ENCODE assay signal across 9 cellular contexts in genomic region chr5:177546262-177546741, GRCh38. TPM values are rescaled to one million over a fixed set of nuclear protein-coding genes. Genes with fewer than 3 reads are reported as not detected.
DNase-seq lines count a peak whose midpoint lies in the region; ATAC-seq, FAIRE-seq and TF ChIP-seq lines count a peak whose summit lies in the region.
"Had no signal": no experiment of that assay in that cellular context is flagged by ENCODE, and none has a peak within 500 bp of the region (broad histone marks: within the 10 kb centered on the region; RNA-seq: fewer than 3 reads in every experiment).

No MANE protein-coding gene starts in this region.

- H2BK20ac ChIP-seq in IMR-90 (ENCODE audit: low read depth, low read length) = peak overlapping the region; percentile 92

- CTCF ChIA-PET in IMR-90 (lab: Yijun Ruan, JAX) = interaction anchor here (0.6 to 1.8 kb wide), 6 partner anchors 9 to 1624 kb away, joined by 3 to 10 read pairs (median 4); partner anchors contain the start of gene B4GALT7

- H3K4me1 ChIP-seq in IMR-90 (ENCODE audit: control insufficient read depth, insufficient read depth, low read length) = peaks cover 21% of the 10 kb centered on the region
- peaks cover 0 to 28% of the 10 kb centered on the region in 2 donors for H3K4me1 ChIP-seq in thyroid gland

- H3K4me2 ChIP-seq in IMR-90 (ENCODE audit: low read depth, low read length) = no peak overlapping the region; the same call in 1 of the 2 replicates

- peak overlapping the region in 1 of 2 experiments; percentile 62; a peak in 2 of 4 replicates for H4K8ac ChIP-seq in IMR-90 (ENCODE audit: low read depth in 2 of 2, low read length in 2 of 2)

- H3K9me1 ChIP-seq in IMR-90 (ENCODE audit: insufficient read depth, low read length) = peaks cover 23% of the 10 kb centered on the region

- peak overlapping the region; percentile 63; the same call in 1 of the 2 replicates for H3K18ac ChIP-seq in IMR-90 (ENCODE audit: low read depth, low read length)

- H3K27ac ChIP-seq in IMR-90 (ENCODE audit: insufficient read depth, low read length) = peak overlapping the region; percentile 97
- H3K27ac ChIP-seq in brain microvascular endothelial cell = peak overlapping the region; percentile 99
- H3K27ac ChIP-seq in thyroid gland = peak overlapping the region in 2 of 3 donors; percentile 61 to 67

- H3K36me3 ChIP-seq in IMR-90 (ENCODE audit: control insufficient read depth, insufficient read depth, low read length) (peaks cover 3% of the 10 kb centered on the region; the same call in 1 of the 2 replicates), brain microvascular endothelial cell (replicated peaks) (no peaks in the 10 kb centered on the region), thyroid gland (no peaks in the 10 kb centered on the region)

- peaks cover 50% of the 10 kb centered on the region for H4K20me1 ChIP-seq in IMR-90 (ENCODE audit: insufficient read depth, low read length)

- H3K14ac ChIP-seq in IMR-90 (replicated peaks; ENCODE audit: low read depth, low read length) = peak overlapping the region; percentile 54; the same call in 1 of the 2 replicates

- peak overlapping the region; percentile 84 for H2BK120ac ChIP-seq in IMR-90 (ENCODE audit: low read depth, low read length)

- TF ChIP-seq RAD21 in IMR-90 (IDR thresholded peaks at IDR 0.05; ENCODE audit: low read length) = no peak; the same call in 1 of the 2 replicates

- H3K9ac ChIP-seq in IMR-90 (ENCODE audit: low read depth, low read length) = no peak overlapping the region

- peak overlapping the region; percentile 31; the same call in 2 of the 3 replicates for H2BK15ac ChIP-seq in IMR-90 (ENCODE audit: low read depth, low read length)

- H3K79me1 ChIP-seq in IMR-90 (ENCODE audit: low read depth in 1 of 2, low read length in 2 of 2) = peaks cover 21 to 73% of the 10 kb centered on the region in 2 experiments

- H3K4ac ChIP-seq in IMR-90 (ENCODE audit: low read depth, low read length) = peak overlapping the region; percentile 82

- peak overlapping the region; percentile 5; the same call in 1 of the 2 replicates for H3K23ac ChIP-seq in IMR-90 (ENCODE audit: low read depth, low read length)

- no peak overlapping the region for H4K5ac ChIP-seq in IMR-90 (ENCODE audit: low read depth, low read length)

- no peak for FAIRE-seq in GM19239 (lab: Jason Lieb, UNC)

- no CpG with 5 or more reads among the region's 1 CpG for WGBS in IMR-90 (ENCODE audit: extremely low coverage in 2 of 2, insufficient read length in 1 of 2), 2 experiments
- WGBS in thyroid gland, 2 donors = 88 to 100% methylated on average over 1 of the region's 1 CpG

- peak; percentile 93 for DNase-seq in AG08395 (ENCODE audit: low spot score)
- peak; percentile 99 for DNase-seq in IMR-90
- DNase-seq in brain microvascular endothelial cell = peak; percentile 94
- DNase-seq in kidney tubule cell (ENCODE audit: low spot score) = peak; percentile 87
- DNase-seq in thyroid gland = no peak
- no peak for DNase-seq in activated CD4-positive, alpha-beta T cell treated with anti-CD3 and anti-CD28 coated beads, Interleukin-2, amount 50 U/mL, for 4 hours
- DNase-seq in GM19239 (ENCODE audit: insufficient read length, low spot score) = no peak
- DNase-seq: activated naive CD8-positive, alpha-beta T cell treated with anti-CD3 and anti-CD28 coated beads, Interleukin-2, amount 10 ng/mL, durations not matched to agents 7 days and 5 days had no signal

- H2AFZ ChIP-seq in IMR-90 (replicated peaks; ENCODE audit: low read length, poor library complexity) = peak overlapping the region; percentile 39

- no peak overlapping the region for H3K4me3 ChIP-seq in IMR-90 (ENCODE audit: insufficient read depth, low read depth, low read length)
- H3K4me3 ChIP-seq in brain microvascular endothelial cell (ENCODE audit: low read depth, low read length) = no peak overlapping the region
- no peak overlapping the region for H3K4me3 ChIP-seq in thyroid gland (replicated peaks in 1 of 3)

- peak overlapping the region; percentile 98 for H2BK5ac ChIP-seq in IMR-90 (ENCODE audit: low read depth, low read length, poor library complexity, severe bottlenecking)

- H3K9me3 ChIP-seq in IMR-90 (ENCODE audit: control insufficient read depth, insufficient read depth, low read length) (no peaks in the 10 kb centered on the region), thyroid gland (no peaks in the 10 kb centered on the region)

- peak overlapping the region; percentile 60; the same call in 1 of the 2 replicates for H2AK5ac ChIP-seq in IMR-90 (ENCODE audit: low read depth, low read length)

- H3K56ac ChIP-seq in IMR-90 (ENCODE audit: extremely low read depth, insufficient read depth, low read length) = peak overlapping the region; percentile 44; the same call in 1 of the 2 replicates

- dilution Hi-C loops in IMR-90 (cut with HindIII; ENCODE audit: low sequenced_read_pairs, unreplicated experiment) = no loop called here

- H3K27me3 ChIP-seq in IMR-90 (ENCODE audit: control insufficient read depth, insufficient read depth, low read length) (no peaks in the 10 kb centered on the region), brain microvascular endothelial cell (replicated peaks) (no peaks in the 10 kb centered on the region), thyroid gland (no peaks in the 10 kb centered on the region)

- TF ChIP-seq POLR2A in IMR-90 (IDR thresholded peaks at IDR 0.05; ENCODE audit: low read depth, low read length) (0 out of 2 replicates have a peak, but pooled peaks have one; percentile 20), thyroid gland (IDR thresholded peaks at IDR 0.05) (no peak)

- 0 out of 2 replicates have a peak overlapping the region, but pooled peaks have one; percentile 36 for H4K91ac ChIP-seq in IMR-90 (ENCODE audit: insufficient read depth, low read depth, low read length)

- no TSS peak for BruUV-seq in IMR-90 (replicated peaks; lab: Mats Ljungman, UMichigan)

- intact Hi-C loops in IMR-90 (cut with micrococcal nuclease) (loop anchor here (1.0 to 2.0 kb wide), 2 partner anchors 29 to 52 kb away; no protein-coding TSS in a partner anchor), thyroid gland (cut with DNase I) (no loop called here)

- ATAC-seq in IMR-90 (ENCODE audit: low read depth) = peak; percentile 86
- no peak for ATAC-seq in GM18502 (IDR thresholded peaks at IDR 0.05; ENCODE audit: poor library complexity, unreplicated experiment)

- in situ Hi-C loops in IMR-90 (cut with MboI; ENCODE audit: low sequenced_read_pairs) = no loop called here
- in situ Hi-C loops in brain microvascular endothelial cell (cut with HindIII; ENCODE audit: low pct_ligation_motif_present, low sequenced_read_pairs) = no loop called here

- TF ChIP-seq CTCF in IMR-90 (conservative IDR thresholded peaks at IDR 0.05; ENCODE audit: low read depth, low read length) (peak; percentile 35), brain microvascular endothelial cell (IDR thresholded peaks at IDR 0.05; ENCODE audit: low read depth, low read length, missing control alignments) (no peak), thyroid gland (IDR thresholded peaks at IDR 0.05) (no peak)

- H2AK9ac ChIP-seq in IMR-90 (replicated peaks; ENCODE audit: low read depth, low read length, poor library complexity) = peak overlapping the region; percentile 48

- POLR2A ChIA-PET in IMR-90 (lab: Charles Lee; ENCODE audit: unreplicated experiment) = interaction anchor here (0.5 to 1.0 kb wide), 3 partner anchors 39 to 457 kb away, joined by 3 to 5 read pairs (median 3); partner anchors contain the start of gene B4GALT7

TF ChIP-seq in IMR-90, 13 proteins besides CTCF, POLR2A, EP300 and RAD21 (continues in another document):
- TF ChIP-seq MAZ (IDR thresholded peaks at IDR 0.05; ENCODE audit: borderline replicate concordance, low read depth, low read length) (no peak; the same call in 1 of the 2 replicates), RCOR1 (IDR thresholded peaks at IDR 0.05; ENCODE audit: insufficient replicate concordance, low read length) (peak; percentile 79), CHD1 (IDR thresholded peaks at IDR 0.05; ENCODE audit: low read depth, low read length) (0 out of 2 replicates have a peak, but pooled peaks have one; percentile 70), SMC3 (IDR thresholded peaks at IDR 0.05; ENCODE audit: low read depth, low read length) (no peak), FOS (IDR thresholded peaks at IDR 0.05; ENCODE audit: low read depth, low read length) (peak; percentile 97), CEBPB (IDR thresholded peaks at IDR 0.05; ENCODE audit: low read depth, low read length) (peak; percentile 98)

RNA-seq across cellular contexts. Expression of gene FAM193B, which starts 8.1 kb away (rescaled TPM):
- total RNA-seq in IMR-90 (2012; rRNA removed) (8.1 and 9.5 TPM in 2 replicates), thyroid gland (10 to 100 TPM; 38.0 to 54.7 (median 46.6) TPM)
- 51.4 and 52.2 TPM in 2 replicates for polyA plus RNA-seq in IMR-90 (2012; rRNA removed)
- polyA plus RNA-seq in IMR-90 (2012; cell fraction: cytosol; rRNA removed) = 21.3 and 26.2 TPM in 2 replicates
- 386 and 448 TPM in 2 replicates for polyA plus RNA-seq in IMR-90 (2012; cell fraction: nucleus; rRNA removed; ENCODE audit: low replicate concordance)

RNA-seq across cellular contexts. Expression of gene DDX41, which starts 29.5 kb away (rescaled TPM):
- total RNA-seq in IMR-90 (2012; rRNA removed) (130 and 141 TPM in 2 replicates), thyroid gland (100 to 1,000 TPM; 119 to 170 (median 145) TPM)
- 160 and 170 TPM in 2 replicates for polyA plus RNA-seq in IMR-90 (2012; rRNA removed)
- polyA plus RNA-seq in IMR-90 (2012; cell fraction: cytosol; rRNA removed) = 124 and 130 TPM in 2 replicates
- 358 and 582 TPM in 2 replicates for polyA plus RNA-seq in IMR-90 (2012; cell fraction: nucleus; rRNA removed; ENCODE audit: low replicate concordance)

RNA-seq across cellular contexts. Expression of gene DOK3, which starts 36.7 kb away (rescaled TPM):
- 0.54 and 0.56 TPM in 2 replicates for total RNA-seq in IMR-90 (2012; rRNA removed)
- polyA plus RNA-seq in IMR-90 (2012; rRNA removed) = 3.6 and 3.9 TPM in 2 replicates
- polyA plus RNA-seq in IMR-90 (2012; cell fraction: cytosol; rRNA removed) = 0.49 and 1.3 TPM in 2 replicates
- 20.3 and 32.4 TPM in 2 replicates for polyA plus RNA-seq in IMR-90 (2012; cell fraction: nucleus; rRNA removed; ENCODE audit: low replicate concordance)
- 1 to 10 TPM; 2.0 to 5.9 (median 3.5) TPM for total RNA-seq in thyroid gland

RNA-seq across cellular contexts. Expression of gene TMED9, which starts 45.7 kb away (rescaled TPM):
- total RNA-seq in IMR-90 (2012; rRNA removed) = 123 and 142 TPM in 2 replicates
- 269 and 357 TPM in 2 replicates for polyA plus RNA-seq in IMR-90 (2012; rRNA removed)
- 258 and 428 TPM in 2 replicates for polyA plus RNA-seq in IMR-90 (2012; cell fraction: cytosol; rRNA removed)
- polyA plus RNA-seq in IMR-90 (2012; cell fraction: nucleus; rRNA removed; ENCODE audit: low replicate concordance) = 81.0 and 128 TPM in 2 replicates
- total RNA-seq in thyroid gland = 100 to 1,000 TPM in 2 of 4 donors, 10 to 100 TPM in 2; 86.9 to 162 (median 115) TPM

RNA-seq across cellular contexts. Expression of gene PDLIM7, which starts 48.9 kb away (rescaled TPM):
- total RNA-seq in IMR-90 (2012; rRNA removed) (70.4 and 72.5 TPM in 2 replicates), thyroid gland (10 to 100 TPM; 23.2 to 52.4 (median 34.8) TPM)
- 534 and 574 TPM in 2 replicates for polyA plus RNA-seq in IMR-90 (2012; rRNA removed)
- 252 and 588 TPM in 2 replicates for polyA plus RNA-seq in IMR-90 (2012; cell fraction: cytosol; rRNA removed)
- 1,535 and 3,107 TPM in 2 replicates for polyA plus RNA-seq in IMR-90 (2012; cell fraction: nucleus; rRNA removed; ENCODE audit: low replicate concordance)

Comparison
In these comparisons a context has a peak if more than half of its experiments do, and no peak if none do; other contexts are left out.
1. DNase-seq: peak in AG08395 (single experiment), IMR-90 (single experiment), brain microvascular endothelial cell (single experiment) and kidney tubule cell (single experiment); none in thyroid gland (0 of 2), activated CD4-positive, alpha-beta T cell treated with anti-CD3 and anti-CD28 coated beads, Interleukin-2, amount 50 U/mL, for 4 hours (0 of 2) and GM19239 (single experiment).
2. Peak in every context shown above with its lines, with median percentiles within 50 percentile points of each other: H3K27ac ChIP-seq.